ENCODE assay signal across 1 cellular context in genomic region chr7:157840913-157841756, GRCh38.
TF ChIP-seq lines count a peak whose summit lies in the region.

No MANE protein-coding gene starts in this region.

TF ChIP-seq in HepG2, 621 proteins besides CTCF, POLR2A, EP300 and RAD21 (continued from another document):
- TF ChIP-seq LRRFIP1 (CRISPR knock-in tag; conservative IDR thresholded peaks at IDR 0.05) (no peak), ZNF720 (CRISPR knock-in tag; IDR thresholded peaks at IDR 0.05) (no peak), ZBTB33 (CRISPR knock-in tag; IDR thresholded peaks at IDR 0.05) (0 out of 2 replicates have a peak, but pooled peaks have one; percentile 35), ZNF687 (CRISPR knock-in tag; IDR thresholded peaks at IDR 0.05) (no peak), ATF7-NPFF (CRISPR knock-in tag; IDR thresholded peaks at IDR 0.05; ENCODE audit: low read depth) (no peak), GRHL1 (CRISPR knock-in tag; conservative IDR thresholded peaks at IDR 0.05) (no peak), HNRNPLL (IDR thresholded peaks at IDR 0.05; ENCODE audit: low read depth, low read length, poor library complexity, severe bottlenecking) (peak; percentile 9)
